ENCODE assay signal across 16 cellular contexts in genomic region chr16:71758293-71758760, GRCh38.
"Had no signal": no experiment of that assay in that cellular context is flagged by ENCODE, and none has a peak within 500 bp of the region (broad histone marks: within the 10 kb centered on the region; RNA-seq: fewer than 3 reads in every experiment).

No MANE protein-coding gene starts in this region.

- H3K4me3 Mint-ChIP-seq: activated CD4-positive, alpha-beta T cell treated with anti-CD3 and anti-CD28 coated beads for 36 hours; activated naive CD4-positive, alpha-beta T cell treated with anti-CD3 and anti-CD28 coated beads, Interleukin-2, amount 10 ng/mL, durations not matched to agents 7 days and 5 days; natural killer cell treated with Interleukin-12 subunit alpha and Interleukin-12 subunit beta and Interleukin-15 and Interleukin-18, amount 100 ng/mL, for 72 hours had no signal

- H3K9me3 Mint-ChIP-seq: activated naive CD4-positive, alpha-beta T cell treated with anti-CD3 and anti-CD28 coated beads, Interleukin-2, amount 10 ng/mL, durations not matched to agents 7 days and 5 days; natural killer cell treated with Interleukin-12 subunit alpha and Interleukin-12 subunit beta and Interleukin-15 and Interleukin-18, amount 100 ng/mL, for 72 hours had no signal

- ATAC-seq: activated CD4-positive, alpha-beta T cell treated with anti-CD3 and anti-CD28 coated beads for 36 hours; gastroesophageal sphincter; natural killer cell treated with Interleukin-12 subunit alpha and Interleukin-12 subunit beta and Interleukin-15 and Interleukin-18, amount 100 ng/mL, for 72 hours had no signal

- H3K27me3 Mint-ChIP-seq: activated CD4-positive, alpha-beta T cell treated with anti-CD3 and anti-CD28 coated beads for 36 hours; activated naive CD4-positive, alpha-beta T cell treated with anti-CD3 and anti-CD28 coated beads, Interleukin-2, amount 10 ng/mL, durations not matched to agents 7 days and 5 days; natural killer cell treated with Interleukin-12 subunit alpha and Interleukin-12 subunit beta and Interleukin-15 and Interleukin-18, amount 100 ng/mL, for 72 hours had no signal

- H3K27me3 ChIP-seq: adrenal gland, gastroesophageal sphincter, stomach had no signal

- H3K27ac Mint-ChIP-seq: activated CD4-positive, alpha-beta T cell treated with anti-CD3 and anti-CD28 coated beads for 36 hours; natural killer cell treated with Interleukin-12 subunit alpha and Interleukin-12 subunit beta and Interleukin-15 and Interleukin-18, amount 100 ng/mL, for 72 hours had no signal

- FAIRE-seq: urothelium cell line had no signal

- H3K4me1 ChIP-seq: gastroesophageal sphincter had no signal

- H3K4me1 Mint-ChIP-seq: activated naive CD4-positive, alpha-beta T cell treated with anti-CD3 and anti-CD28 coated beads, Interleukin-2, amount 10 ng/mL, durations not matched to agents 7 days and 5 days had no signal

- H3K27ac ChIP-seq: coronary artery, epithelial cell of prostate, gastroesophageal sphincter, stomach, WERI-Rb-1 had no signal

- H3K9me3 ChIP-seq: adrenal gland, gastroesophageal sphincter, stomach had no signal

- H3K4me3 ChIP-seq: adrenal gland, coronary artery, gastroesophageal sphincter, stomach had no signal

- DNase-seq: activated CD4-positive, alpha-beta T cell treated with anti-CD3 and anti-CD28 coated beads for 36 hours; activated naive CD4-positive, alpha-beta T cell treated with anti-CD3 and anti-CD28 coated beads, Interleukin-2, amount 10 ng/mL, durations not matched to agents 7 days and 5 days; adrenal gland; central memory CD4-positive, alpha-beta T cell; effector memory CD4-positive, alpha-beta T cell; hypothalamus; nucleus accumbens; stimulated activated CD4-positive, alpha-beta T cell treated with anti-CD3 and anti-CD28 coated beads, Interleukin-4, amount 100 ng/mL, for 24 hours; stomach; T1000; WERI-Rb-1 had no signal
